8 cellular contexts compared by ENCODE assay signal in genomic region chr6:159761873-159762680, GRCh38. TPM values are rescaled to one million over a fixed set of nuclear protein-coding genes. Genes with fewer than 3 reads are reported as not detected.
A peak's percentile ranks its signal among the peaks of the same experiment; 100 is the strongest.
DNase-seq lines count a peak whose midpoint lies in the region; ATAC-seq and TF ChIP-seq lines count a peak whose summit lies in the region.

Gene ACAT2 (plus strand): TSS chr6:159762045. CDS start chr6:159762088, 43 bp downstream.

- H2AFZ ChIP-seq in smooth muscle cell (ENCODE audit: low read depth): peak within 1 kb of the TSS; percentile 44

- no peaks in the 10 kb centered on the region for H4K20me1 ChIP-seq in smooth muscle cell (ENCODE audit: low read depth)

- H3K4me1 ChIP-seq in smooth muscle cell (ENCODE audit: low read depth): peaks cover 25% of the 10 kb centered on the region

- peak within 1 kb of the TSS; percentile 87 for H3K4me3 ChIP-seq in AG10803 (ENCODE audit: low read length)
- H3K4me3 ChIP-seq in cardiac fibroblast (replicated peaks in 1 of 2; ENCODE audit: low read depth in 2 of 2, low read length in 2 of 2): peak within 1 kb of the TSS; percentile 77 to 92
- peak within 1 kb of the TSS; percentile 85 for H3K4me3 ChIP-seq in smooth muscle cell

- ATAC-seq in GM19035 (IDR thresholded peaks at IDR 0.05; ENCODE audit: unreplicated experiment) (peak; percentile 94), HG03342 (IDR thresholded peaks at IDR 0.05; ENCODE audit: unreplicated experiment) (peak; percentile 98), activated B cell treated with CpG ODN at 0.5 μM for 24 hours (ENCODE audit: low read depth) (peak; percentile 95)

- H3K27me3 ChIP-seq in smooth muscle cell (ENCODE audit: low read depth): no peaks in the 10 kb centered on the region

- H3F3A ChIP-seq in smooth muscle cell (ENCODE audit: low read depth): peaks cover 27% of the 10 kb centered on the region

- H3K9ac ChIP-seq in smooth muscle cell (ENCODE audit: low read depth): peak within 1 kb of the TSS; percentile 88

- TF ChIP-seq CTCF in AG10803 (conservative IDR thresholded peaks at IDR 0.05; ENCODE audit: low read length): no peak
- TF ChIP-seq CTCF in activated B cell treated with CpG ODN at 0.5 μM for 24 hours (IDR thresholded peaks at IDR 0.05): no peak
- TF ChIP-seq CTCF in cardiac fibroblast (IDR thresholded peaks at IDR 0.05; ENCODE audit: low read depth, low read length): no peak
- TF ChIP-seq CTCF in smooth muscle cell (IDR thresholded peaks at IDR 0.05; ENCODE audit: borderline replicate concordance, insufficient read depth, poor library complexity, severe bottlenecking): no peak

- peak within 1 kb of the TSS; percentile 91 for H3K27ac ChIP-seq in smooth muscle cell (ENCODE audit: low read depth)

- H3K4me3 Mint-ChIP-seq in activated B cell treated with CpG ODN at 0.5 μM for 24 hours: peak within 1 kb of the TSS; percentile 96

- POLR2A ChIA-PET in activated B cell treated with CpG ODN at 0.5 μM for 24 hours (lab: Charles Lee): interaction anchor here (0.5 to 6.2 kb wide), 9 partner anchors 8 to 217 kb away, joined by 3 to 78 read pairs (median 5); partner anchors contain the start of genes MRPL18, SOD2, TCP1 and WTAP

- peak within 1 kb of the TSS; percentile 92 for H3K4me2 ChIP-seq in smooth muscle cell

- H3K4me1 Mint-ChIP-seq in activated B cell treated with CpG ODN at 0.5 μM for 24 hours: peaks cover 18% of the 10 kb centered on the region

- DNase-seq in AG10803 (ENCODE audit: low read depth) (peak; percentile 91), NCI-H345 treated with DMSO at 0.1 percent for 48 hours (lab: John Stamatoyannopoulos, UW; ENCODE audit: unreplicated experiment) (peak; percentile 95), activated B cell treated with CpG ODN at 0.5 μM for 24 hours (peak; percentile 85), cardiac fibroblast (ENCODE audit: low read depth in 2 of 2) (peak; percentile 94 to 96), iPS-NIHi7 (ENCODE audit: extremely low spot score) (peak; percentile 98), smooth muscle cell (lab: John Stamatoyannopoulos, UW; ENCODE audit: unreplicated experiment) (peak; percentile 87)

- H3K36me3 ChIP-seq in smooth muscle cell (ENCODE audit: low read depth): peaks cover 13% of the 10 kb centered on the region

- H3K79me2 ChIP-seq in smooth muscle cell (ENCODE audit: low read depth): peaks cover 20% of the 10 kb centered on the region

- H3K9me3 Mint-ChIP-seq in activated B cell treated with CpG ODN at 0.5 μM for 24 hours: no peaks in the 10 kb centered on the region

- H3K27ac Mint-ChIP-seq in activated B cell treated with CpG ODN at 0.5 μM for 24 hours: peak within 1 kb of the TSS; percentile 94

- WGBS in smooth muscle cell (ENCODE audit: low lambda C conversion rate): under 1% methylated on average over 52 of the region's 76 CpGs

- CTCF ChIA-PET in activated B cell treated with CpG ODN at 0.5 μM for 24 hours (lab: Charles Lee): no interaction called here

- intact Hi-C loops in activated B cell treated with CpG ODN at 0.5 μM for 24 hours (cut with micrococcal nuclease): loop anchor here (1.0 to 2.0 kb wide), 4 partner anchors 17 to 71 kb away; partner anchors contain the start of genes TCP1 and WTAP

- no peaks in the 10 kb centered on the region for H3K27me3 Mint-ChIP-seq in activated B cell treated with CpG ODN at 0.5 μM for 24 hours

- no peaks in the 10 kb centered on the region for H3K9me3 ChIP-seq in smooth muscle cell (replicated peaks; ENCODE audit: low read depth)

- H3K36me3 Mint-ChIP-seq in activated B cell treated with CpG ODN at 0.5 μM for 24 hours (ENCODE audit: low read depth): peaks cover 56% of the 10 kb centered on the region

RNA-seq across cellular contexts. Expression of gene ACAT2, which starts in this region (rescaled TPM):
- total RNA-seq in activated B cell treated with CpG ODN at 0.5 μM for 24 hours (82.0 and 87.9 TPM in 2 replicates), smooth muscle cell (21.5 and 25.3 TPM in 2 replicates)
- polyA plus RNA-seq in smooth muscle cell: 51.0 and 82.5 TPM in 2 replicates

Comparison
In these comparisons a context has a peak if more than half of its experiments do, and no peak if none do; other contexts are left out.
1. Peak in every context shown above with its lines: DNase-seq, ATAC-seq, H3K4me3 ChIP-seq and H3K27ac ChIP-seq.